In the genomic region with DNA sequence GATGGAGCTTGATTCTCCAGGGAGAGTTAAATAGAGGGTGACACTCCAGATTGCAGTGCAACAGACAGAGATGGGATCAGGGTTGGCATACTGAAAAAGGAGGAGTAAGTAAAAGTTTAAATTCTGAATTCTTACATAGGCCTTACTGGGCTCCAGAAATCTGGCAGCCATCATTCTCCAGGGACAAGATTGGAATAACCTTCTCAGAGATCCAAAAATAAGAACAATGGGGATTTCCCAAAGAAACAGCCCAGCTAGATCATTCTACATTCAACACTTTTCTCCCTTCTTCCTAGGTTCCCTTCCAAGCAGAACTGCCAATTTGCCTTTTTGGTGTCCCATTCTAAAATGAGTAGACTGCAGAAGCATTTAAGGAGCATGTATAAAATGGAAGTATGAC, we compare ENCODE assay signal across 30 cellular contexts. TPM values are rescaled to one million over a fixed set of nuclear protein-coding genes. Genes with fewer than 3 reads are reported as not detected.
"Had no signal": no experiment of that assay in that cellular context is flagged by ENCODE, and none has a peak within 500 bp of the region (broad histone marks: within the 10 kb centered on the region; RNA-seq: fewer than 3 reads in every experiment).

No MANE protein-coding gene starts in this region.

- DNase-seq: colonic mucosa; cortex of kidney; dermis blood vessel endothelial cell; dorsolateral prefrontal cortex; effector CD4-positive, alpha-beta T cell; effector CD8-positive, alpha-beta T cell; effector memory CD4-positive, alpha-beta T cell; effector memory CD8-positive, alpha-beta T cell; endodermal cell; erythroblast; esophagus squamous epithelium; foreskin fibroblast; foreskin keratinocyte; foreskin melanocyte; gastrocnemius medialis; glutamatergic neuron; head of caudate nucleus; heart left ventricle; heart right ventricle had no signal

- H3K4me1 ChIP-seq: colonic mucosa, esophagus muscularis mucosa, gastrocnemius medialis, gastroesophageal sphincter, heart left ventricle, heart right ventricle had no signal

- H3K4me3 ChIP-seq: colonic mucosa, dorsolateral prefrontal cortex, esophagus muscularis mucosa, esophagus squamous epithelium, gastrocnemius medialis, gastroesophageal sphincter, heart left ventricle, heart right ventricle, hepatocyte had no signal

- H3K27ac ChIP-seq: colonic mucosa, dorsolateral prefrontal cortex, epithelial cell of prostate, esophagus muscularis mucosa, esophagus squamous epithelium, foreskin keratinocyte, gastrocnemius medialis, gastroesophageal sphincter, heart left ventricle, heart right ventricle, hepatocyte had no signal

- H3K9me3 ChIP-seq: colonic mucosa, esophagus muscularis mucosa, esophagus squamous epithelium, gastrocnemius medialis, gastroesophageal sphincter, heart left ventricle, heart right ventricle had no signal

- H3K4me2 ChIP-seq: hepatocyte had no signal

- H3K27me3 ChIP-seq: colonic mucosa, esophagus muscularis mucosa, esophagus squamous epithelium, foreskin keratinocyte, gastrocnemius medialis, gastroesophageal sphincter, heart right ventricle, hepatocyte had no signal

- H3K79me2 ChIP-seq: hepatocyte had no signal

- H2AFZ ChIP-seq: hepatocyte had no signal

- H3K36me3 ChIP-seq: colonic mucosa, esophagus muscularis mucosa, esophagus squamous epithelium, gastrocnemius medialis, gastroesophageal sphincter, heart left ventricle, heart right ventricle had no signal

- ATAC-seq: effector memory CD8-positive, alpha-beta T cell; esophagus mucosa; foreskin keratinocyte; gastrocnemius medialis; gastroesophageal sphincter; heart left ventricle; heart right ventricle had no signal

RNA-seq across cellular contexts. Expression of gene SERPINB2, which starts 14.9 kb away (rescaled TPM):
- total RNA-seq: dermis blood vessel endothelial cell, dermis microvascular lymphatic vessel endothelial cell, endodermal cell, frontal cortex, gastrocnemius medialis had no signal

RNA-seq across cellular contexts. Expression of gene SERPINB10, which starts 35.2 kb away (rescaled TPM):
- total RNA-seq: colonic mucosa, dermis blood vessel endothelial cell, dermis microvascular lymphatic vessel endothelial cell, endodermal cell, endothelial cell of umbilical vein, fibroblast of lung, fibroblast of villous mesenchyme, gastrocnemius medialis, glomerular endothelial cell, heart right ventricle had no signal
- polyA plus RNA-seq: endothelial cell of umbilical vein, heart left ventricle, heart right ventricle, hepatocyte had no signal
